Comparison of ENCODE assay signal across 16 cellular contexts in genomic region chr4:3475041-3475712, GRCh38. TPM values are rescaled to one million over a fixed set of nuclear protein-coding genes. Genes with fewer than 3 reads are reported as not detected.
A peak's percentile ranks its signal among the peaks of the same experiment; 100 is the strongest.
DNase-seq lines count a peak whose midpoint lies in the region; ATAC-seq and TF ChIP-seq lines count a peak whose summit lies in the region.
"Had no signal": no experiment of that assay in that cellular context is flagged by ENCODE, and none has a peak within 500 bp of the region (broad histone marks: within the 10 kb centered on the region; RNA-seq: fewer than 3 reads in every experiment).

No MANE protein-coding gene starts in this region.

- no peak for TF ChIP-seq CTCF in mucosa of descending colon (IDR thresholded peaks at IDR 0.05)
- TF ChIP-seq CTCF in spleen (IDR thresholded peaks at IDR 0.05 in 8 of 11, conservative IDR thresholded peaks at IDR 0.05 in 3 of 11): no peak
- no peak for TF ChIP-seq CTCF in breast epithelium (IDR thresholded peaks at IDR 0.05)
- TF ChIP-seq CTCF in nephron progenitor cell (IDR thresholded peaks at IDR 0.05): no peak

- ATAC-seq in Right ventricle myocardium superior (ENCODE audit: poor library complexity): no peak
- ATAC-seq in left cardiac atrium: no peak
- ATAC-seq in mucosa of descending colon: no peak
- ATAC-seq: GM12878, HCT116 had no signal

- WGBS in spleen, 5 donors: 79 to 82% (median 81%) methylated on average over 14 to 15 of the region's 15 CpGs

- peak overlapping the region; percentile 42 for H3K9ac ChIP-seq in NT2/D1 (ENCODE audit: insufficient read length, low read depth)
- H3K9ac ChIP-seq: BLaER1 treated with 17β-estradiol and CSF1 and Interleukin-3, amounts not matched to agents 10 nM and 100 nM had no signal

- H3K27me3 ChIP-seq in NT2/D1 (ENCODE audit: insufficient read depth, insufficient read length): peaks cover 93% of the 10 kb centered on the region
- H3K27me3 ChIP-seq in spleen (replicated peaks in 1 of 7): peaks cover 0 to 93% (median 13%) of the 10 kb centered on the region in 7 donors
- peaks cover 0 to 10% of the 10 kb centered on the region in 2 donors for H3K27me3 ChIP-seq in breast epithelium

- H3K4me3 ChIP-seq in NT2/D1 (ENCODE audit: insufficient read length, low read depth) (no peak overlapping the region), mucosa of descending colon (no peak overlapping the region), spleen (no peak overlapping the region), breast epithelium (no peak overlapping the region)
- H3K4me3 ChIP-seq: BLaER1 treated with 17β-estradiol and CSF1 and Interleukin-3, amounts not matched to agents 10 nM and 100 nM; GM12878 had no signal

- H3K9me3 Mint-ChIP-seq in nephron progenitor cell: no peaks in the 10 kb centered on the region
- H3K9me3 Mint-ChIP-seq: CD4-positive, CD25-positive, alpha-beta regulatory T cell had no signal

- peaks cover 13% of the 10 kb centered on the region for H3K27me3 Mint-ChIP-seq in nephron progenitor cell (ENCODE audit: low read depth, poor library complexity)

- H3K36me3 ChIP-seq in NT2/D1 (ENCODE audit: insufficient read depth, insufficient read length, low read length) (no peaks in the 10 kb centered on the region), mucosa of descending colon (ENCODE audit: low read depth) (no peaks in the 10 kb centered on the region), spleen (no peaks in the 10 kb centered on the region), breast epithelium (no peaks in the 10 kb centered on the region)
- H3K36me3 ChIP-seq: BLaER1 treated with 17β-estradiol and CSF1 and Interleukin-3, amounts not matched to agents 10 nM and 100 nM had no signal

- peaks cover 38% of the 10 kb centered on the region for H3K4me1 ChIP-seq in NT2/D1 (ENCODE audit: insufficient read depth, insufficient read length)
- H3K4me1 ChIP-seq in mucosa of descending colon (ENCODE audit: low read depth): peaks cover 8% of the 10 kb centered on the region
- H3K4me1 ChIP-seq in spleen: peaks cover 0 to 1% (median under 1%) of the 10 kb centered on the region in 6 donors
- H3K4me1 ChIP-seq in breast epithelium: no peaks in the 10 kb centered on the region

- peaks cover 6% of the 10 kb centered on the region for H3K4me1 Mint-ChIP-seq in nephron progenitor cell
- H3K4me1 Mint-ChIP-seq: CD4-positive, CD25-positive, alpha-beta regulatory T cell had no signal

- intact Hi-C loops in Right ventricle myocardium superior (cut with DNase I): no loop called here
- intact Hi-C loops in left cardiac atrium (cut with DNase I): loop anchor here in 1 of 2 donors (5.0 kb wide), 1 partner anchor 52 kb away; no protein-coding TSS in a partner anchor
- intact Hi-C loops in mucosa of descending colon (cut with DNase I, micrococcal nuclease): no loop called here
- intact Hi-C loops in spleen (cut with DNase I; ENCODE audit: low total_unique reads): no loop called here
- intact Hi-C loops in breast epithelium (cut with DNase I; ENCODE audit: low total_unique reads): no loop called here

- H3K9me3 ChIP-seq in NT2/D1 (ENCODE audit: insufficient read depth, low read length) (no peaks in the 10 kb centered on the region), mucosa of descending colon (no peaks in the 10 kb centered on the region), spleen (no peaks in the 10 kb centered on the region), breast epithelium (no peaks in the 10 kb centered on the region)
- H3K9me3 ChIP-seq: BLaER1 treated with 17β-estradiol and CSF1 and Interleukin-3, amounts not matched to agents 10 nM and 100 nM had no signal

- H3K27ac ChIP-seq in spleen (no peak overlapping the region), breast epithelium (no peak overlapping the region)
- H3K27ac ChIP-seq: BLaER1 treated with 17β-estradiol and CSF1 and Interleukin-3, amounts not matched to agents 10 nM and 100 nM had no signal

- H3K4me3 Mint-ChIP-seq in nephron progenitor cell: no peak overlapping the region
- H3K4me3 Mint-ChIP-seq: CD4-positive, CD25-positive, alpha-beta regulatory T cell had no signal

- no peak overlapping the region for H3K27ac Mint-ChIP-seq in nephron progenitor cell
- H3K27ac Mint-ChIP-seq: CD4-positive, CD25-positive, alpha-beta regulatory T cell had no signal

- peak; percentile 26 for DNase-seq in Right ventricle myocardium superior
- DNase-seq in left cardiac atrium: no peak
- no peak for DNase-seq in NT2/D1 (ENCODE audit: low read depth, low spot score)
- peak in 2 of 3 donors; percentile 25 to 37 for DNase-seq in mucosa of descending colon
- DNase-seq in spleen: peak; percentile 60
- DNase-seq in breast epithelium (ENCODE audit: low spot score in 2 of 2): no peak
- no peak for DNase-seq in nephron progenitor cell
- DNase-seq: ACHN; Calu3; CD4-positive, CD25-positive, alpha-beta regulatory T cell; DMS79 had no signal

- H3K36me3 Mint-ChIP-seq in nephron progenitor cell (ENCODE audit: low read depth): no peaks in the 10 kb centered on the region
- H3K36me3 Mint-ChIP-seq: CD4-positive, CD25-positive, alpha-beta regulatory T cell had no signal

- TF ChIP-seq POLR2A in spleen (IDR thresholded peaks at IDR 0.05) (no peak), breast epithelium (IDR thresholded peaks at IDR 0.05) (no peak)

RNA-seq across cellular contexts. Expression of gene DOK7, which starts 12.1 kb away (rescaled TPM):
- total RNA-seq in Right ventricle myocardium superior: 33.7 TPM
- total RNA-seq in left cardiac atrium: 10 to 100 TPM; 21.5 to 38.2 TPM
- under 1 TPM; 0.28 to 0.61 (median 0.39) TPM for total RNA-seq in mucosa of descending colon
- 1 to 10 TPM in 6 of 7 donors, under 1 TPM in 1; 0.69 to 7.1 (median 1.6) TPM for total RNA-seq in spleen
- polyA plus RNA-seq in spleen: 10 to 100 TPM in 1 of 3 donors, 1 to 10 TPM in 2; 1.7 to 13.5 (median 8.7) TPM
- total RNA-seq in breast epithelium: 1 to 10 TPM in 2 of 3 donors, not detected in 1; 1.3 to 3.5 TPM
- total RNA-seq: CD4-positive, CD25-positive, alpha-beta regulatory T cell; G401 had no signal

RNA-seq across cellular contexts. Expression of gene HGFAC, which starts 33.4 kb away (rescaled TPM):
- 1.9 TPM for total RNA-seq in Right ventricle myocardium superior
- total RNA-seq in left cardiac atrium: under 1 TPM; 0.34 to 0.38 TPM
- under 1 TPM in 1 of 3 donors, not detected in 2; 0.95 TPM for total RNA-seq in mucosa of descending colon
- total RNA-seq in spleen: under 1 TPM in 2 of 7 donors, not detected in 5; 0.32 to 0.47 TPM
- polyA plus RNA-seq in spleen: under 1 TPM; 0.11 to 0.35 (median 0.22) TPM
- 1 to 10 TPM in 1 of 3 donors, under 1 TPM in 1, not detected in 1; 0.59 to 1.3 TPM for total RNA-seq in breast epithelium
- total RNA-seq: A172; Calu3; CD4-positive, CD25-positive, alpha-beta regulatory T cell; G401 had no signal
- polyA plus RNA-seq: GM12878 had no signal

RNA-seq across cellular contexts. Expression of gene LRPAP1, which starts 57.0 kb away (rescaled TPM):
- total RNA-seq in Right ventricle myocardium superior (280 TPM), left cardiac atrium (100 to 1,000 TPM; 226 to 312 TPM), mucosa of descending colon (100 to 1,000 TPM; 109 to 139 (median 137) TPM), spleen (100 to 1,000 TPM in 6 of 7 donors, 10 to 100 TPM in 1; 89.0 to 131 (median 116) TPM), breast epithelium (100 to 1,000 TPM; 104 to 204 (median 111) TPM)
- 10 to 100 TPM; 28.1 to 47.4 (median 37.5) TPM for polyA plus RNA-seq in spleen

Comparison
In these comparisons a context has a peak if more than half of its experiments do, and no peak if none do; other contexts are left out.
1. DNase-seq: peak in Right ventricle myocardium superior (single experiment), mucosa of descending colon (2 of 3) and spleen (single experiment); none in left cardiac atrium (single experiment), NT2/D1 (single experiment), breast epithelium (0 of 2) and nephron progenitor cell (single experiment).